ENCODE assay signal across 22 cellular contexts in the genomic region with DNA sequence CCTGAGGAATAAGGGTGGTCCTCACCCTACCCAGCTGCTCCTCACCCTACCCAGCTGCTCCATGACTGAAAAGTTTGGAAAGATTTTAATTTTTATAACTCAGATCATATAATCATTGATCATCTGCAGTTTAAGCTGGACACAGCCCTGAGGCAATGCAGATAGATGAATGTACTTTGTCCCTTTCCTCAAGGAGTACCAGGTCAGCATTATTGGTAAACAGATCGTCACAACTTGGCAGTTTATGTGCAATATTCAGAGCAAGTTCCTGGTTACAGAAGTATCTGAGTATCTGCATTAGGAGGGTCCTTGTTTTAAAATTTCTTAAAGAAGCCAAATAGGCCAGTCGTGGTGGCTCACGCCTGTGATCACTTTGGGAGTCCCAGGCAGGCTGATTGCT. TPM values are rescaled to one million over a fixed set of nuclear protein-coding genes. Genes with fewer than 3 reads are reported as not detected.
DNase-seq lines count a peak whose midpoint lies in the region; ATAC-seq and TF ChIP-seq lines count a peak whose summit lies in the region.
"Had no signal": no experiment of that assay in that cellular context is flagged by ENCODE, and none has a peak within 500 bp of the region (broad histone marks: within the 10 kb centered on the region; RNA-seq: fewer than 3 reads in every experiment).

No MANE protein-coding gene starts in this region.

- no peaks in the 10 kb centered on the region for H3K27me3 Mint-ChIP-seq in naive thymus-derived CD4-positive, alpha-beta T cell
- no peaks in the 10 kb centered on the region for H3K27me3 Mint-ChIP-seq in mesothelial cell of epicardium (ENCODE audit: low read depth)
- H3K27me3 Mint-ChIP-seq: activated B cell treated with CpG ODN at 0.5 μM for 24 hours; CD4-positive, alpha-beta memory T cell had no signal

- 77% methylated on average over 3 of the region's 3 CpGs for WGBS in mammary epithelial cell (ENCODE audit: low coverage, missing lambda C conversion rate)

- H3K9me3 Mint-ChIP-seq in naive thymus-derived CD4-positive, alpha-beta T cell = peaks cover 0 to 3% (median 0%) of the 10 kb centered on the region in 11 donors
- H3K9me3 Mint-ChIP-seq in mesothelial cell of epicardium = peaks cover 5% of the 10 kb centered on the region
- H3K9me3 Mint-ChIP-seq: activated B cell treated with CpG ODN at 0.5 μM for 24 hours; activated T-helper 2 cell treated with anti-CD3 and anti-CD28 coated beads, Interferon-gamma antibody, Interleukin-2, Interleukin-4, amounts not matched to agents 10 μg/mL and 5 μg/mL and 100 μg/mL, durations not matched to agents 14 hours and 24 hours and 36 hours had no signal

- H3K4me1 Mint-ChIP-seq in naive thymus-derived CD4-positive, alpha-beta T cell = peaks cover 54 to 90% (median 81%) of the 10 kb centered on the region in 7 donors
- H3K4me1 Mint-ChIP-seq in mesothelial cell of epicardium = peaks cover 63% of the 10 kb centered on the region

- peak overlapping the region in 6 of 10 donors; percentile 3 to 97 (median 82) for H3K4me3 Mint-ChIP-seq in naive thymus-derived CD4-positive, alpha-beta T cell
- H3K4me3 Mint-ChIP-seq in mesothelial cell of epicardium = no peak overlapping the region

- H3K9me3 ChIP-seq in breast epithelium (no peaks in the 10 kb centered on the region), mammary epithelial cell (replicated peaks; ENCODE audit: insufficient read depth, low read length) (no peaks in the 10 kb centered on the region), endocrine pancreas (ENCODE audit: control insufficient read depth, low read length) (no peaks in the 10 kb centered on the region)
- no peaks in the 10 kb centered on the region for H3K9me3 ChIP-seq in naive thymus-derived CD4-positive, alpha-beta T cell (ENCODE audit: control insufficient read depth in 2 of 3, low read length in 3 of 3)
- H3K9me3 ChIP-seq: thyroid gland had no signal

- CTCF ChIA-PET in mammary epithelial cell (lab: Charles Lee; ENCODE audit: low non-redundant PET) = no interaction called here
- CTCF ChIA-PET in naive thymus-derived CD4-positive, alpha-beta T cell (lab: Charles Lee) = interaction anchor here (1.2 to 1.7 kb wide), 2 partner anchors 22 to 166 kb away, joined by 3 to 11 read pairs; no protein-coding TSS in a partner anchor

- intact Hi-C loops in breast epithelium (cut with DNase I; ENCODE audit: low total_unique reads) (no loop called here), mammary epithelial cell (cut with micrococcal nuclease) (no loop called here)
- intact Hi-C loops in naive thymus-derived CD4-positive, alpha-beta T cell (cut with micrococcal nuclease) = no loop called here

- peaks cover 84% of the 10 kb centered on the region for H3K79me2 ChIP-seq in mammary epithelial cell (ENCODE audit: insufficient read depth, low read length)

- no peak for DNase-seq in breast epithelium (ENCODE audit: low spot score in 2 of 2)
- no peak for DNase-seq in mammary epithelial cell
- no peak for DNase-seq in naive thymus-derived CD4-positive, alpha-beta T cell
- no peak for DNase-seq in stimulated activated CD4-positive, alpha-beta T cell treated with anti-CD3 and anti-CD28 coated beads, Interleukin-15, amount 100 ng/mL, for 24 hours
- no peak for DNase-seq in mesothelial cell of epicardium (ENCODE audit: low spot score in 2 of 2, unreplicated experiment in 2 of 2)
- no peak for DNase-seq in ACHN
- DNase-seq: activated B cell treated with CpG ODN at 0.5 μM for 24 hours; activated CD8-positive, alpha-beta memory T cell treated with anti-CD3 and anti-CD28 coated beads for 24 hours; CD4-positive, alpha-beta memory T cell; cerebellar nuclear complex; DND-41; KG1; NCI-H1105; NCI-H748 treated with DMSO at 0.1 percent for 48 hours; stimulated activated CD4-positive, alpha-beta T cell treated with anti-CD3 and anti-CD28 coated beads, Interleukin-4, amount 100 ng/mL, for 1 hour; thyroid gland had no signal

- H3K27ac ChIP-seq in breast epithelium = peak overlapping the region; percentile 30 to 75
- no peak overlapping the region for H3K27ac ChIP-seq in mammary epithelial cell (ENCODE audit: insufficient read depth, low read depth, low read length)
- H3K27ac ChIP-seq in naive thymus-derived CD4-positive, alpha-beta T cell (ENCODE audit: low read depth, low read length) = no peak overlapping the region
- H3K27ac ChIP-seq: HL-60, thyroid gland had no signal

- dilution Hi-C loops in mammary epithelial cell (cut with HindIII; ENCODE audit: low sequenced_read_pairs) = no loop called here

- H3K4me2 ChIP-seq in mammary epithelial cell (ENCODE audit: insufficient read depth, low read depth, low read length) = no peak overlapping the region

- peaks cover 6 to 23% (median 11%) of the 10 kb centered on the region in 5 donors for H3K36me3 Mint-ChIP-seq in naive thymus-derived CD4-positive, alpha-beta T cell
- peaks cover 9% of the 10 kb centered on the region for H3K36me3 Mint-ChIP-seq in mesothelial cell of epicardium

- in situ Hi-C loops in mammary epithelial cell (cut with MboI; ENCODE audit: low sequenced_read_pairs in 2 of 2) (loop anchor here in 1 of 2 donors (25.0 kb wide), 1 partner anchor 644 kb away; a partner anchor contains a TSS), ACHN (cut with HindIII; ENCODE audit: low pct_ligation_motif_present, low pct_unique_long_range_greater_than_20kb, low sequenced_read_pairs) (no loop called here)

- TF ChIP-seq CTCF in breast epithelium (IDR thresholded peaks at IDR 0.05) = no peak
- no peak for TF ChIP-seq CTCF in mammary epithelial cell (conservative IDR thresholded peaks at IDR 0.05 in 1 of 2, IDR thresholded peaks at IDR 0.05 in 1 of 2; ENCODE audit: extremely low read depth in 1 of 2, insufficient read depth in 1 of 2, low read depth in 1 of 2, low read length in 2 of 2)
- TF ChIP-seq CTCF in mesothelial cell of epicardium (IDR thresholded peaks at IDR 0.05; ENCODE audit: unreplicated experiment) = no peak

- H3K4me1 ChIP-seq in breast epithelium (peaks cover 7 to 40% of the 10 kb centered on the region in 2 donors), mammary epithelial cell (ENCODE audit: insufficient read depth, low read length) (peaks cover 38% of the 10 kb centered on the region), endocrine pancreas (ENCODE audit: control insufficient read depth, insufficient read depth, low read length) (peaks cover 12% of the 10 kb centered on the region)
- peaks cover 32 to 65% of the 10 kb centered on the region in 2 donors for H3K4me1 ChIP-seq in naive thymus-derived CD4-positive, alpha-beta T cell (ENCODE audit: control insufficient read depth in 2 of 2, insufficient read depth in 2 of 2, low read length in 2 of 2)

- H3K4me3 ChIP-seq in breast epithelium (no peak overlapping the region), mammary epithelial cell (replicated peaks in 1 of 3; ENCODE audit: insufficient read depth in 1 of 3, low read depth in 2 of 3, low read length in 3 of 3) (no peak overlapping the region), endocrine pancreas (ENCODE audit: control insufficient read depth, insufficient read depth, low read length) (peak overlapping the region; percentile 100)
- no peak overlapping the region for H3K4me3 ChIP-seq in naive thymus-derived CD4-positive, alpha-beta T cell (ENCODE audit: low read length)
- H3K4me3 ChIP-seq: lung, thyroid gland had no signal

- H4K20me1 ChIP-seq in mammary epithelial cell (ENCODE audit: insufficient read depth, low read length) = no peaks in the 10 kb centered on the region

- H3K9ac ChIP-seq in mammary epithelial cell (ENCODE audit: insufficient read depth, low read length) (no peak overlapping the region), endocrine pancreas (ENCODE audit: control insufficient read depth, insufficient read depth, low read length) (no peak overlapping the region)

- H3K27me3 ChIP-seq in breast epithelium (no peaks in the 10 kb centered on the region), mammary epithelial cell (ENCODE audit: insufficient read depth, low read length) (no peaks in the 10 kb centered on the region), endocrine pancreas (ENCODE audit: control insufficient read depth, insufficient read depth, low read length) (no peaks in the 10 kb centered on the region)
- no peaks in the 10 kb centered on the region for H3K27me3 ChIP-seq in naive thymus-derived CD4-positive, alpha-beta T cell (ENCODE audit: control insufficient read depth in 2 of 2, insufficient read depth in 2 of 2, low read length in 2 of 2)
- H3K27me3 ChIP-seq: thyroid gland had no signal

- H3K27ac Mint-ChIP-seq in naive thymus-derived CD4-positive, alpha-beta T cell = peak overlapping the region in 4 of 9 donors; percentile 20 to 94 (median 70)
- no peak overlapping the region for H3K27ac Mint-ChIP-seq in mesothelial cell of epicardium

- H3K36me3 ChIP-seq in breast epithelium (no peaks in the 10 kb centered on the region), mammary epithelial cell (ENCODE audit: insufficient read depth, low read length) (no peaks in the 10 kb centered on the region), endocrine pancreas (ENCODE audit: control insufficient read depth, insufficient read depth, low read length) (no peaks in the 10 kb centered on the region)
- H3K36me3 ChIP-seq in naive thymus-derived CD4-positive, alpha-beta T cell (ENCODE audit: control insufficient read depth in 2 of 3, insufficient read depth in 3 of 3, low read length in 3 of 3) = no peaks in the 10 kb centered on the region
- H3K36me3 ChIP-seq: thyroid gland had no signal

- TF ChIP-seq POLR2A in breast epithelium (IDR thresholded peaks at IDR 0.05) = no peak

- no TSS peak for BruUV-seq in mammary epithelial cell (replicated peaks; lab: Mats Ljungman, UMichigan)

- POLR2A ChIA-PET in naive thymus-derived CD4-positive, alpha-beta T cell (lab: Charles Lee) = interaction anchor here (0.7 to 1.5 kb wide), 3 partner anchors 13 to 137 kb away, joined by 3 to 6 read pairs (median 5); no protein-coding TSS in a partner anchor

- no peak for ATAC-seq in naive thymus-derived CD4-positive, alpha-beta T cell
- no peak for ATAC-seq in GM21717 (IDR thresholded peaks at IDR 0.05; ENCODE audit: unreplicated experiment)
- ATAC-seq: sciatic nerve had no signal

- H2AFZ ChIP-seq in mammary epithelial cell (ENCODE audit: low read depth, low read length) = no peak overlapping the region

RNA-seq across cellular contexts. Expression of a gene that starts 3.6 kb away (rescaled TPM):
- total RNA-seq in breast epithelium = 10 to 100 TPM; 32.8 to 53.1 (median 39.7) TPM
- total RNA-seq in mammary epithelial cell = 10 to 100 TPM; 25.2 to 27.3 TPM
- 7.6 TPM for polyA plus RNA-seq in mammary epithelial cell
- 52.8 TPM for polyA minus RNA-seq in mammary epithelial cell
- 100 to 1,000 TPM in 4 of 5 experiments, 10 to 100 TPM in 1; 67.4 to 165 (median 146) TPM for total RNA-seq in naive thymus-derived CD4-positive, alpha-beta T cell
- 100 to 1,000 TPM; 102 to 119 TPM for polyA plus RNA-seq in naive thymus-derived CD4-positive, alpha-beta T cell
- 71.5 to 80.1 TPM (median 75.7 TPM) in 3 replicates for total RNA-seq in mesothelial cell of epicardium

Comparison
In these comparisons a context has a peak if more than half of its experiments do, and no peak if none do; other contexts are left out.
1. H3K27ac ChIP-seq: peak in breast epithelium (2 of 2); none in mammary epithelial cell (single experiment) and naive thymus-derived CD4-positive, alpha-beta T cell (single experiment).